ENCODE assay signal across 15 cellular contexts in the genomic region with DNA sequence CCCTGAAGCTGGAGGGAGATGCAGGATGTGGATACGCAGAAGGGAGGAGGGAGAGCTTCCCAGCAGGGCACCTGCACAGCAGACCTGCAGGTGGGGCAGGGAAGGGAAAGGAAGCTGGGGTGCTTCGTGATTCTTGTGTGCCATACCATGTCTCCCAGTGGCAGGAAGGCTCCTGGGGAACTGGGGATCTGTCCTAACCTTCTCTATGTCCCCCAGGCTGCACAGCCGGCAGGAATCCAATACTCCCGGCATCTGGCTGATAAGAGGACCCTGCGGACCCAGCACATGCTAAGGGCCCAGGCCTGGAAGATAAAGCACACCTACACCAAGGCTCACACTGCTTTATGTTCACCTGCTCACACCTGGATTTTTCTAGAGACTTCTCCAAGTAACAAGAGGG.
DNase-seq lines count a peak whose midpoint lies in the region; ATAC-seq and TF ChIP-seq lines count a peak whose summit lies in the region.
"Had no signal": no experiment of that assay in that cellular context is flagged by ENCODE, and none has a peak within 500 bp of the region (broad histone marks: within the 10 kb centered on the region; RNA-seq: fewer than 3 reads in every experiment).

No MANE protein-coding gene starts in this region.

- H3K27ac Mint-ChIP-seq in activated T-cell treated with anti-CD3 and anti-CD28 coated beads, Interleukin-2, amount 50 U/mL, for 24 hours, result peak overlapping the region; percentile 95
- H3K27ac Mint-ChIP-seq in stimulated activated memory B cell treated with anti-CD40 and anti-IgM and Interleukin-4, amounts not matched to agents 10 μg/mL and 1 μg/mL and 100 μg/mL, for 72 hours, result no peak overlapping the region

- ATAC-seq in activated T-cell treated with anti-CD3 and anti-CD28 coated beads, Interleukin-2, amount 50 U/mL, for 4 hours, result no peak
- no peak for ATAC-seq in stimulated activated memory B cell treated with anti-CD40 and anti-IgM and Interleukin-4, amounts not matched to agents 10 μg/mL and 1 μg/mL and 100 μg/mL, for 72 hours

- peaks cover 5 to 100% of the 10 kb centered on the region in 2 donors for H3K4me1 ChIP-seq in right atrium auricular region

- H3K36me3 Mint-ChIP-seq in activated T-cell treated with anti-CD3 and anti-CD28 coated beads, Interleukin-2, amount 50 U/mL, for 24 hours (ENCODE audit: low read depth), result peaks cover 37% of the 10 kb centered on the region
- no peaks in the 10 kb centered on the region for H3K36me3 Mint-ChIP-seq in activated T-cell treated with anti-CD3 and anti-CD28 coated beads, Interleukin-2, amount 50 U/mL, for 4 hours (ENCODE audit: insufficient read depth)
- H3K36me3 Mint-ChIP-seq in stimulated activated memory B cell treated with anti-CD40 and anti-IgM and Interleukin-4, amounts not matched to agents 10 μg/mL and 1 μg/mL and 100 μg/mL, for 72 hours, result peaks cover 24% of the 10 kb centered on the region
- H3K36me3 Mint-ChIP-seq: brain had no signal

- no peaks in the 10 kb centered on the region for H3K27me3 Mint-ChIP-seq in activated T-cell treated with anti-CD3 and anti-CD28 coated beads, Interleukin-2, amount 50 U/mL, for 24 hours
- H3K27me3 Mint-ChIP-seq in activated T-cell treated with anti-CD3 and anti-CD28 coated beads, Interleukin-2, amount 50 U/mL, for 4 hours (ENCODE audit: low read depth), result no peaks in the 10 kb centered on the region
- H3K27me3 Mint-ChIP-seq in stimulated activated memory B cell treated with anti-CD40 and anti-IgM and Interleukin-4, amounts not matched to agents 10 μg/mL and 1 μg/mL and 100 μg/mL, for 72 hours, result no peaks in the 10 kb centered on the region

- TF ChIP-seq CTCF in right atrium auricular region (IDR thresholded peaks at IDR 0.05) (no peak), brain microvascular endothelial cell (IDR thresholded peaks at IDR 0.05; ENCODE audit: low read depth, low read length, missing control alignments) (no peak)

- in situ Hi-C loops in brain microvascular endothelial cell (cut with HindIII; ENCODE audit: low pct_ligation_motif_present, low sequenced_read_pairs), result no loop called here

- H3K4me3 ChIP-seq in right atrium auricular region (no peak overlapping the region), skin epidermis (no peak overlapping the region), brain microvascular endothelial cell (ENCODE audit: low read depth, low read length) (no peak overlapping the region)
- H3K4me3 ChIP-seq: HAP-1, SJCRH30 had no signal

- no peaks in the 10 kb centered on the region for H3K36me3 ChIP-seq in right atrium auricular region
- no peaks in the 10 kb centered on the region for H3K36me3 ChIP-seq in brain microvascular endothelial cell (replicated peaks)
- H3K36me3 ChIP-seq: HAP-1, SJCRH30 had no signal

- no peak for DNase-seq in activated T-cell treated with anti-CD3 and anti-CD28 coated beads, Interleukin-2, amount 50 U/mL, for 24 hours
- DNase-seq in activated T-cell treated with anti-CD3 and anti-CD28 coated beads, Interleukin-2, amount 50 U/mL, for 4 hours, result no peak
- DNase-seq in NCI-H69 (lab: John Stamatoyannopoulos, UW) (peak; percentile 72), right atrium auricular region (ENCODE audit: low spot score) (no peak), RPMI8226 (no peak), brain microvascular endothelial cell (no peak)
- DNase-seq: ACHN; activated CD8-positive, alpha-beta memory T cell treated with anti-CD3 and anti-CD28 coated beads, Interleukin-2, amount 50 U/mL, for 48 hours; nucleus accumbens; SJCRH30 had no signal

- H3K4me3 Mint-ChIP-seq in activated T-cell treated with anti-CD3 and anti-CD28 coated beads, Interleukin-2, amount 50 U/mL, for 24 hours, result no peak overlapping the region
- H3K4me3 Mint-ChIP-seq in activated T-cell treated with anti-CD3 and anti-CD28 coated beads, Interleukin-2, amount 50 U/mL, for 4 hours, result no peak overlapping the region
- H3K4me3 Mint-ChIP-seq in stimulated activated memory B cell treated with anti-CD40 and anti-IgM and Interleukin-4, amounts not matched to agents 10 μg/mL and 1 μg/mL and 100 μg/mL, for 72 hours, result no peak overlapping the region
- H3K4me3 Mint-ChIP-seq: brain had no signal

- H3K27me3 ChIP-seq in right atrium auricular region, result no peaks in the 10 kb centered on the region
- no peaks in the 10 kb centered on the region for H3K27me3 ChIP-seq in brain microvascular endothelial cell (replicated peaks)
- H3K27me3 ChIP-seq: SJCRH30 had no signal

- H3K27ac ChIP-seq in right atrium auricular region, result peak overlapping the region; percentile 84 to 87
- H3K27ac ChIP-seq in skin epidermis, result peak overlapping the region in 18 of 21 experiments; percentile 63 to 92 (median 82)
- no peak overlapping the region for H3K27ac ChIP-seq in brain microvascular endothelial cell
- H3K27ac ChIP-seq: HL-60, SJCRH30 had no signal

- no peaks in the 10 kb centered on the region for H3K9me3 ChIP-seq in right atrium auricular region
- H3K9me3 ChIP-seq: HAP-1, SJCRH30 had no signal

- H3K4me1 Mint-ChIP-seq in activated T-cell treated with anti-CD3 and anti-CD28 coated beads, Interleukin-2, amount 50 U/mL, for 24 hours (ENCODE audit: low read depth), result peaks cover 59% of the 10 kb centered on the region
- no peaks in the 10 kb centered on the region for H3K4me1 Mint-ChIP-seq in activated T-cell treated with anti-CD3 and anti-CD28 coated beads, Interleukin-2, amount 50 U/mL, for 4 hours (ENCODE audit: low read depth)
- H3K4me1 Mint-ChIP-seq in stimulated activated memory B cell treated with anti-CD40 and anti-IgM and Interleukin-4, amounts not matched to agents 10 μg/mL and 1 μg/mL and 100 μg/mL, for 72 hours, result no peaks in the 10 kb centered on the region

- no peaks in the 10 kb centered on the region for H3K9me3 Mint-ChIP-seq in activated T-cell treated with anti-CD3 and anti-CD28 coated beads, Interleukin-2, amount 50 U/mL, for 24 hours
- H3K9me3 Mint-ChIP-seq in activated T-cell treated with anti-CD3 and anti-CD28 coated beads, Interleukin-2, amount 50 U/mL, for 4 hours, result no peaks in the 10 kb centered on the region
- no peaks in the 10 kb centered on the region for H3K9me3 Mint-ChIP-seq in stimulated activated memory B cell treated with anti-CD40 and anti-IgM and Interleukin-4, amounts not matched to agents 10 μg/mL and 1 μg/mL and 100 μg/mL, for 72 hours
- H3K9me3 Mint-ChIP-seq: brain had no signal
